ENCODE assay signal across 19 cellular contexts in the genomic region with DNA sequence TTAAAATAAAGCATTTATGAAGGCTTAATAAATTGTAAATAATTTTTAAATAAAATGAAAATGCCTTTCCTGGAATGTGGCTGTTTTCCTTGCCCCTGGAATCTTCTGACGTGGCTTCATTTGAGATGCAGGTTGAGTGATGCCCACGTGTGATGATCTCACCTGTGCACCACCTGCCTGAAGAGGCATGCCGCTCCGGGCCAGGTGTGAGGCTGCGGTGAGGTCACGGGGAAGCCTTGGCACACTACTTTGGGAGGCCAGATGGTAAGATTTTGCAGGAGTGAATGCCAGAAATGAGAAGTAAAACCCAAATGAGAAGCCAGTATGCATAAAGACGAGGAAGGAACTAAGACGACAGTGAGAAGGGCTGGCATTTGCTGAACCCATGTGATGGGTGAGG. TPM values are rescaled to one million over a fixed set of nuclear protein-coding genes. Genes with fewer than 3 reads are reported as not detected.
DNase-seq lines count a peak whose midpoint lies in the region; ATAC-seq, FAIRE-seq and TF ChIP-seq lines count a peak whose summit lies in the region.
"Had no signal": no experiment of that assay in that cellular context is flagged by ENCODE, and none has a peak within 500 bp of the region (broad histone marks: within the 10 kb centered on the region; RNA-seq: fewer than 3 reads in every experiment).

No MANE protein-coding gene starts in this region.

- TF ChIP-seq POLR2A in GM12891 (IDR thresholded peaks at IDR 0.05; ENCODE audit: low read depth, low read length): no peak

- no peak overlapping the region for H3K27ac Mint-ChIP-seq in activated T-helper 2 cell treated with anti-CD3 and anti-CD28 coated beads, Interferon-gamma antibody, Interleukin-2, Interleukin-4, amounts not matched to agents 10 μg/mL and 5 μg/mL and 100 μg/mL, durations not matched to agents 14 hours and 24 hours and 36 hours
- H3K27ac Mint-ChIP-seq: brain, endodermal cell had no signal

- no peak for TF ChIP-seq CTCF in left lung (IDR thresholded peaks at IDR 0.05)

- DNase-seq in DMS153 treated with DMSO at 0.1 percent for 48 hours (lab: John Stamatoyannopoulos, UW; ENCODE audit: unreplicated experiment): peak; percentile 34
- DNase-seq in NCI-H2029 (lab: John Stamatoyannopoulos, UW): peak; percentile 56
- peak; percentile 9 for DNase-seq in SW480 (ENCODE audit: low spot score)
- DNase-seq in left lung: no peak
- DNase-seq in activated T-helper 2 cell treated with anti-CD3 and anti-CD28 coated beads, Interferon-gamma antibody, Interleukin-2, Interleukin-4, amounts not matched to agents 10 μg/mL and 5 μg/mL and 100 μg/mL, durations not matched to agents 14 hours and 24 hours and 36 hours (ENCODE audit: low spot score): no peak
- DNase-seq in GM12891 (ENCODE audit: insufficient read length, low spot score): no peak
- DNase-seq: activated naive CD4-positive, alpha-beta T cell; endodermal cell; GOT3; midbrain; nucleus accumbens; stimulated activated naive CD8-positive, alpha-beta T cell treated with anti-CD3 and anti-CD28 coated beads, Interleukin-15, amount 100 ng/mL, for 72 hours; SW 1271; WERI-Rb-1 had no signal

- H3K9me3 Mint-ChIP-seq in activated T-helper 2 cell treated with anti-CD3 and anti-CD28 coated beads, Interferon-gamma antibody, Interleukin-2, Interleukin-4, amounts not matched to agents 10 μg/mL and 5 μg/mL and 100 μg/mL, durations not matched to agents 14 hours and 24 hours and 36 hours: no peaks in the 10 kb centered on the region
- H3K9me3 Mint-ChIP-seq: brain; endodermal cell; stimulated activated naive CD8-positive, alpha-beta T cell treated with anti-CD3 and anti-CD28 coated beads, Interleukin-15, amount 100 ng/mL, for 72 hours had no signal

- peaks cover 7% of the 10 kb centered on the region for H3K4me1 Mint-ChIP-seq in activated T-helper 2 cell treated with anti-CD3 and anti-CD28 coated beads, Interferon-gamma antibody, Interleukin-2, Interleukin-4, amounts not matched to agents 10 μg/mL and 5 μg/mL and 100 μg/mL, durations not matched to agents 14 hours and 24 hours and 36 hours (ENCODE audit: low read depth)

- H3K4me3 ChIP-seq in left lung: no peak overlapping the region

- H3K27me3 ChIP-seq in left lung: no peaks in the 10 kb centered on the region

- ATAC-seq in left lung: peak; percentile 27
- ATAC-seq in GM19351 (IDR thresholded peaks at IDR 0.05; ENCODE audit: unreplicated experiment): no peak
- no peak for ATAC-seq in HG03159 (IDR thresholded peaks at IDR 0.05; ENCODE audit: unreplicated experiment)

- H3K36me3 Mint-ChIP-seq in activated T-helper 2 cell treated with anti-CD3 and anti-CD28 coated beads, Interferon-gamma antibody, Interleukin-2, Interleukin-4, amounts not matched to agents 10 μg/mL and 5 μg/mL and 100 μg/mL, durations not matched to agents 14 hours and 24 hours and 36 hours (ENCODE audit: low read depth): peaks cover 16% of the 10 kb centered on the region

- no peaks in the 10 kb centered on the region for H3K9me3 ChIP-seq in left lung

- intact Hi-C loops in left lung (cut with DNase I): loop anchor here in 1 of 2 donors (5.0 kb wide), 1 partner anchor 218 kb away; no protein-coding TSS in a partner anchor
- intact Hi-C loops in activated T-helper 2 cell treated with anti-CD3 and anti-CD28 coated beads, Interferon-gamma antibody, Interleukin-2, Interleukin-4, amounts not matched to agents 10 μg/mL and 5 μg/mL and 100 μg/mL, durations not matched to agents 14 hours and 24 hours and 36 hours (cut with micrococcal nuclease): no loop called here

- no peak overlapping the region for H3K27ac ChIP-seq in left lung
- H3K27ac ChIP-seq: WERI-Rb-1 had no signal

- no peaks in the 10 kb centered on the region for H3K27me3 Mint-ChIP-seq in activated T-helper 2 cell treated with anti-CD3 and anti-CD28 coated beads, Interferon-gamma antibody, Interleukin-2, Interleukin-4, amounts not matched to agents 10 μg/mL and 5 μg/mL and 100 μg/mL, durations not matched to agents 14 hours and 24 hours and 36 hours (ENCODE audit: low read depth)
- H3K27me3 Mint-ChIP-seq: brain had no signal

- peaks cover 0 to 26% of the 10 kb centered on the region in 2 donors for H3K36me3 ChIP-seq in left lung

- no peak for FAIRE-seq in GM12891 (lab: Jason Lieb, UNC)
- FAIRE-seq: D721Med, frontal cortex had no signal

- no peak overlapping the region for H3K4me3 Mint-ChIP-seq in activated T-helper 2 cell treated with anti-CD3 and anti-CD28 coated beads, Interferon-gamma antibody, Interleukin-2, Interleukin-4, amounts not matched to agents 10 μg/mL and 5 μg/mL and 100 μg/mL, durations not matched to agents 14 hours and 24 hours and 36 hours (ENCODE audit: low read depth)
- H3K4me3 Mint-ChIP-seq: brain; endodermal cell; stimulated activated naive CD8-positive, alpha-beta T cell treated with anti-CD3 and anti-CD28 coated beads, Interleukin-15, amount 100 ng/mL, for 72 hours had no signal

- H3K4me1 ChIP-seq in left lung: peaks cover 4 to 7% of the 10 kb centered on the region in 2 donors

TF ChIP-seq in GM12891, 5 proteins besides CTCF, POLR2A, EP300 and RAD21:
- TF ChIP-seq PAX5 (IDR thresholded peaks at IDR 0.05; ENCODE audit: insufficient read depth, low read length, severe bottlenecking) (no peak), TAF1 (IDR thresholded peaks at IDR 0.05; ENCODE audit: low read depth, low read length) (no peak), POLR2AphosphoS5 (IDR thresholded peaks at IDR 0.05; ENCODE audit: low read depth, low read length) (no peak), SPI1 (IDR thresholded peaks at IDR 0.05; ENCODE audit: low read depth, low read length) (no peak), POU2F2 (IDR thresholded peaks at IDR 0.05; ENCODE audit: low read depth, low read length) (no peak)

RNA-seq across cellular contexts. Expression of a gene that starts 36.2 kb away (rescaled TPM):
- total RNA-seq in left lung: 10 to 100 TPM; 28.0 to 32.4 TPM
- 30.1 and 35.1 TPM in 2 replicates for total RNA-seq in activated T-helper 2 cell treated with anti-CD3 and anti-CD28 coated beads, Interferon-gamma antibody, Interleukin-2, Interleukin-4, amounts not matched to agents 10 μg/mL and 5 μg/mL and 100 μg/mL, durations not matched to agents 14 hours and 24 hours and 36 hours
- polyA plus RNA-seq in GM12891 (2012; ENCODE audit: low read depth, missing spikeins): 22.5 TPM

Comparison
In these comparisons a context has a peak if more than half of its experiments do, and no peak if none do; other contexts are left out.
1. DNase-seq: peak in DMS153 treated with DMSO at 0.1 percent for 48 hours (single experiment), NCI-H2029 (single experiment) and SW480 (single experiment); none in left lung (0 of 2), activated T-helper 2 cell treated with anti-CD3 and anti-CD28 coated beads, Interferon-gamma antibody, Interleukin-2, Interleukin-4, amounts not matched to agents 10 μg/mL and 5 μg/mL and 100 μg/mL, durations not matched to agents 14 hours and 24 hours and 36 hours (single experiment) and GM12891 (single experiment).